In genomic region chr20:41618807-41619294, GRCh38 we compare ENCODE assay signal across 1 cellular context.
TF ChIP-seq lines count a peak whose summit lies in the region.

No MANE protein-coding gene starts in this region.

TF ChIP-seq in K562, 482 proteins besides CTCF, POLR2A, EP300 and RAD21 (continued from another document):
- TF ChIP-seq ZBTB40 (IDR thresholded peaks at IDR 0.05) (no peak), ZBTB40 (CRISPR knock-in tag; IDR thresholded peaks at IDR 0.05) (no peak), NRF1 (conservative IDR thresholded peaks at IDR 0.05 in 1 of 2, IDR thresholded peaks at IDR 0.05 in 1 of 2) (0 out of 4 replicates have a peak, but pooled peaks of 1 of the 2 experiments have one; percentile 1), E2F6 (IDR thresholded peaks at IDR 0.05; ENCODE audit: borderline replicate concordance in 1 of 2, extremely low read depth in 1 of 2, insufficient read depth in 1 of 2, insufficient read length in 1 of 2, low read depth in 1 of 2, low read length in 1 of 2, poor library complexity in 1 of 2, severe bottlenecking in 1 of 2) (peak in 1 of 2 experiments; percentile 1), TFAP4 (CRISPR knock-in tag; IDR thresholded peaks at IDR 0.05; ENCODE audit: borderline replicate concordance) (peak; percentile 11; the same call in 1 of the 2 replicates), SAP30 (IDR thresholded peaks at IDR 0.05; ENCODE audit: borderline replicate concordance, insufficient read depth, low read depth, low read length, poor library complexity, severe bottlenecking) (peak; percentile 47), HEY1 (CRISPR knock-in tag; IDR thresholded peaks at IDR 0.05; ENCODE audit: borderline replicate concordance) (no peak)
